In the genomic region with DNA sequence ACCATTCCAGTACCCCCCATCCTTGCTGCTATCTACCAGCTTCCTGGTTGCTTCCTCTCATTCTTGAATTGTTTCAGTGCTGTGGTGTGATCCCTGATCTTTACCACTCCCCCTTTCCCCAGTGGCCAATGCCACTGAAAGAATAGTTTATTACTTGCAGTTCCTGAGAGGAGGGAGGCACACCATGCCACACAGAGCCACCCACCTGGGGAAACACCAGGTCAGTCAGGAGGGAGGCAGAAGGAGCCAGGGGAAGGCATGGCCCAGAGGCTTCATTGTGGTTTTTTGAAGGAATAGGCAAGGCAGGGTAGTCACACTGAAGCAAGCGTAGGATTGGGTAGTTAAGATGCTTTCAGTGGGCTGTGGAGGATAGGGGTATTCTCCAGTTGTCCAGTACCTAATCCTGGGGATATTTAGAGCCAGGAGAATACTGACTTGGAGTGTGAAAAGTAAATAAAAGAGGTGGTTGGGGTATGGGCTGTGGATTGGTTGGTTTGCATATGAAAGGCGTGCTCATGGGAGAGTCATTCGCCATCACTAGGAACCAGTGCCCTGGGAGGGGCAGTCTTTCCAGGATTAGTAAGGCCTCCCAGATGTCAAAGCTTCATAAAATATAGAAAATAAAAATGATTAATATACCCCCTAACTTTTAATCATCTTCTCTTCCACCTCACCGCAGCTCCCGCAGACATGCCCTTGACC, we compare ENCODE assay signal across 23 cellular contexts.
"Had no signal": no experiment of that assay in that cellular context is flagged by ENCODE, and none has a peak within 500 bp of the region (broad histone marks: within the 10 kb centered on the region; RNA-seq: fewer than 3 reads in every experiment).

No MANE protein-coding gene starts in this region.

- H3K27ac Mint-ChIP-seq: immature natural killer cell; naive thymus-derived CD4-positive, alpha-beta T cell; nephron progenitor cell had no signal

- H3K4me3 Mint-ChIP-seq: immature natural killer cell; naive thymus-derived CD4-positive, alpha-beta T cell; nephron progenitor cell had no signal

- H3K9me3 Mint-ChIP-seq: immature natural killer cell; naive thymus-derived CD4-positive, alpha-beta T cell; nephron progenitor cell had no signal

- DNase-seq: cortex of kidney; dorsolateral prefrontal cortex; effector CD8-positive, alpha-beta T cell; esophagus squamous epithelium; foreskin fibroblast; glutamatergic neuron; immature natural killer cell; left ventricle myocardium inferior; mesenchymal stem cell; naive thymus-derived CD4-positive, alpha-beta T cell; nephron progenitor cell; posterior cingulate gyrus; sigmoid colon; stimulated activated CD4-positive, alpha-beta T cell treated with anti-CD3 and anti-CD28 coated beads, Interleukin-2, amount 100 ng/mL, for 24 hours; stimulated activated naive CD4-positive, alpha-beta T cell treated with Interleukin-2 at 50 U/mL for 16 hours; testis; upper lobe of right lung had no signal

- ATAC-seq: gastroesophageal sphincter; naive thymus-derived CD4-positive, alpha-beta T cell; upper lobe of right lung had no signal

- H3K27ac ChIP-seq: dorsolateral prefrontal cortex, esophagus squamous epithelium, gastroesophageal sphincter, left ventricle myocardium inferior, neutrophil, right atrium auricular region, sigmoid colon, skin epidermis, testis, tibial nerve, upper lobe of right lung, vagina had no signal

- H3K36me3 Mint-ChIP-seq: immature natural killer cell; naive thymus-derived CD4-positive, alpha-beta T cell had no signal

- H3K4me1 Mint-ChIP-seq: immature natural killer cell, nephron progenitor cell had no signal
